8 cellular contexts compared by ENCODE assay signal in the genomic region with DNA sequence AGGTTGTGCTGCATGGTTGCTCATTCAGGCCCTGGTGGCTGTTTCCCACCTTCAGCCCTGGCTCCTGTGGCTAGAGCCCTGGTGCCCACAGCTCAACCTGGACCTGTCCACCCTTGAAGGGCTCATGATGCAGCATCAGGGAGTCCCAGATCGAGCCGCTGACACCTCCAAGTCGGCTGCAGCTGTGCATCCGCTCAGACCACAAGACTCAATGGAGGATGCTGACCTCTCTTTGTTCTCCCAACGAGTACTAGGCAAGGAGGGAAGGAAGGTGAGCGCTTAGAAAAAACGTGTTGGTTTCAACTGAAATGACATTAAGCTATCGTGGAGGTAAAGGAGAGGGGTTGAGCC. TPM values are rescaled to one million over a fixed set of nuclear protein-coding genes. Genes with fewer than 3 reads are reported as not detected.
DNase-seq lines count a peak whose midpoint lies in the region; ATAC-seq and TF ChIP-seq lines count a peak whose summit lies in the region.

No MANE protein-coding gene starts in this region.

- peak overlapping the region; percentile 82; the same call in 1 of the 2 replicates for H2AFZ ChIP-seq in OCI-LY1 (ENCODE audit: low read length)

- peaks cover 32% of the 10 kb centered on the region for H3K4me1 ChIP-seq in ES-I3 (ENCODE audit: insufficient read depth, low read length)
- peaks cover 31% of the 10 kb centered on the region for H3K4me1 ChIP-seq in OCI-LY1 (ENCODE audit: insufficient read depth, low read length, severe bottlenecking)
- H3K4me1 ChIP-seq in ovary (ENCODE audit: insufficient read depth): peaks cover 4% of the 10 kb centered on the region

- no peak for DNase-seq in epithelial cell of esophagus (ENCODE audit: low read depth)
- no peak for DNase-seq in ovary
- DNase-seq in occipital lobe (lab: John Stamatoyannopoulos, UW): no peak
- DNase-seq in DMS 273 (lab: John Stamatoyannopoulos, UW; ENCODE audit: unreplicated experiment): no peak
- no peak for DNase-seq in NCI-H187 treated with DMSO at 0.1 percent for 48 hours (lab: John Stamatoyannopoulos, UW)

- no peak for TF ChIP-seq POLR2A in ovary (IDR thresholded peaks at IDR 0.05)

- peak overlapping the region; percentile 35; the same call in 1 of the 2 replicates for H3K9ac ChIP-seq in ES-I3 (ENCODE audit: low read depth, low read length)
- H3K9ac ChIP-seq in OCI-LY1 (ENCODE audit: low read length): peak overlapping the region; percentile 93

- H3K4me2 ChIP-seq in OCI-LY1 (ENCODE audit: low read length): peak overlapping the region; percentile 94

- no peaks in the 10 kb centered on the region; the same call in 1 of the 2 replicates for H3K36me3 ChIP-seq in ES-I3 (ENCODE audit: insufficient read depth, low read length)
- 0 out of 2 replicates have a peak, but pooled peaks cover 3% of the 10 kb centered on the region for H3K36me3 ChIP-seq in OCI-LY1 (ENCODE audit: insufficient read depth, low read length)
- no peaks in the 10 kb centered on the region for H3K36me3 ChIP-seq in ovary

- no peaks in the 10 kb centered on the region for H3K9me2 ChIP-seq in OCI-LY1 (ENCODE audit: low read depth, low read length)

- no peak for TF ChIP-seq EP300 in ovary (IDR thresholded peaks at IDR 0.05)

- H3K27ac ChIP-seq in OCI-LY1 (ENCODE audit: low read depth, low read length, poor library complexity, severe bottlenecking) (peak overlapping the region; percentile 66), ovary (no peak overlapping the region)

- no peaks in the 10 kb centered on the region for H3F3A ChIP-seq in OCI-LY1 (ENCODE audit: insufficient read depth, low read length)

- H3K4me3 ChIP-seq in OCI-LY1 (ENCODE audit: low read depth, low read length, poor library complexity, severe bottlenecking) (peak overlapping the region; percentile 85), epithelial cell of esophagus (ENCODE audit: low read length) (peak overlapping the region; percentile 42), ovary (peak overlapping the region; percentile 51)

- 15 to 30% (median 19%) methylated on average over 8 of the region's 8 CpGs for WGBS in ovary, 3 donors

- peak; percentile 25 for ATAC-seq in GM21737 (IDR thresholded peaks at IDR 0.05; ENCODE audit: unreplicated experiment)

- H4K20me1 ChIP-seq in OCI-LY1 (ENCODE audit: insufficient read depth, low read length): no peaks in the 10 kb centered on the region

- H3K9me3 ChIP-seq in ES-I3 (ENCODE audit: control insufficient read depth, insufficient read depth, low read length) (no peaks in the 10 kb centered on the region), OCI-LY1 (ENCODE audit: low read length) (no peaks in the 10 kb centered on the region), ovary (no peaks in the 10 kb centered on the region)

- intact Hi-C loops in ovary (cut with DNase I): no loop called here

- H3K27me3 ChIP-seq in OCI-LY1 (ENCODE audit: insufficient read depth, low read length): no peaks in the 10 kb centered on the region
- H3K27me3 ChIP-seq in ovary: no peaks in the 10 kb centered on the region

- TF ChIP-seq CTCF in OCI-LY1 (IDR thresholded peaks at IDR 0.05; ENCODE audit: low read length): no peak
- no peak for TF ChIP-seq CTCF in epithelial cell of esophagus (IDR thresholded peaks at IDR 0.05; ENCODE audit: insufficient read depth, low read depth, low read length, missing control alignments)
- TF ChIP-seq CTCF in ovary (IDR thresholded peaks at IDR 0.05): no peak

- no peaks in the 10 kb centered on the region for H3K79me2 ChIP-seq in OCI-LY1 (ENCODE audit: insufficient read depth, low read length)

RNA-seq across cellular contexts. Expression of gene C10orf95, which starts 9.5 kb away (rescaled TPM):
- total RNA-seq in ovary (10 to 100 TPM in 1 of 7 donors, 1 to 10 TPM in 1, under 1 TPM in 3, not detected in 2; 0.37 to 22.3 (median 0.60) TPM), occipital lobe (not detected)
- polyA plus RNA-seq in ovary: under 1 TPM in 1 of 2 donors, not detected in 1; 0.11 TPM

RNA-seq across cellular contexts. Expression of gene CUEDC2, which starts 28.4 kb away (rescaled TPM):
- total RNA-seq in ovary: 10 to 100 TPM; 47.7 to 70.8 (median 61.7) TPM
- 10 to 100 TPM; 34.7 to 76.5 TPM for polyA plus RNA-seq in ovary
- total RNA-seq in occipital lobe: 37.3 TPM

RNA-seq across cellular contexts. Expression of gene FBXL15, which starts 40.2 kb away (rescaled TPM):
- total RNA-seq in ovary (10 to 100 TPM; 13.5 to 31.1 (median 19.3) TPM), occipital lobe (14.2 TPM)
- 10 to 100 TPM in 1 of 2 donors, under 1 TPM in 1; 0.25 to 17.9 TPM for polyA plus RNA-seq in ovary

RNA-seq across cellular contexts. Expression of gene ACTR1A, which starts 41.7 kb away (rescaled TPM):
- total RNA-seq in ovary (10 to 100 TPM; 38.0 to 82.3 (median 60.1) TPM), occipital lobe (164 TPM)
- polyA plus RNA-seq in ovary: 10 to 100 TPM; 45.3 to 83.6 TPM

RNA-seq across cellular contexts. Expression of gene PSD, which starts 42.2 kb away (rescaled TPM):
- total RNA-seq in ovary (10 to 100 TPM in 6 of 7 donors, 1 to 10 TPM in 1; 4.4 to 34.7 (median 24.5) TPM), occipital lobe (101 TPM)
- 10 to 100 TPM in 1 of 2 donors, 1 to 10 TPM in 1; 4.6 to 12.4 TPM for polyA plus RNA-seq in ovary
